8 cellular contexts compared by ENCODE assay signal in genomic region chr7:131513245-131514061, GRCh38. TPM values are rescaled to one million over a fixed set of nuclear protein-coding genes. Genes with fewer than 3 reads are reported as not detected.
DNase-seq lines count a peak whose midpoint lies in the region; ATAC-seq and TF ChIP-seq lines count a peak whose summit lies in the region.

No MANE protein-coding gene starts in this region.

- 40% methylated on average over 11 of the region's 11 CpGs for WGBS in hepatocyte (ENCODE audit: low lambda C conversion rate, missing lambda C conversion rate)
- WGBS in sigmoid colon, 2 donors, result 39 to 40% methylated on average over 11 of the region's 11 CpGs

- H4K20me1 ChIP-seq in hepatocyte (ENCODE audit: insufficient read depth, poor library complexity, severe bottlenecking), result no peaks in the 10 kb centered on the region

- peaks cover 17% of the 10 kb centered on the region for H3K4me1 Mint-ChIP-seq in T-helper 2 cell treated with Interferon-gamma antibody and Interleukin-4, amounts not matched to agents 5 μg/mL and 100 μg/mL, for 36 hours (ENCODE audit: low read depth)

- peak overlapping the region; percentile 58 for H3K27ac Mint-ChIP-seq in T-helper 2 cell treated with Interferon-gamma antibody and Interleukin-4, amounts not matched to agents 5 μg/mL and 100 μg/mL, for 36 hours

- peaks cover 7% of the 10 kb centered on the region for H3K79me2 ChIP-seq in hepatocyte

- DNase-seq in NCI-H1694 treated with DMSO at 0.1 percent for 48 hours (lab: John Stamatoyannopoulos, UW), result peak; percentile 76
- DNase-seq in T-helper 2 cell treated with Interferon-gamma antibody and Interleukin-4, amounts not matched to agents 5 μg/mL and 100 μg/mL, for 36 hours (ENCODE audit: low spot score), result peak; percentile 75
- DNase-seq in anterior cingulate cortex (lab: John Stamatoyannopoulos, UW), result peak in 54 of 58 donors; percentile 26 to 86 (median 69)
- DNase-seq in hepatocyte (ENCODE audit: low spot score), result peak; percentile 94
- peak; percentile 92 for DNase-seq in sigmoid colon

- ATAC-seq in GM18498 (IDR thresholded peaks at IDR 0.05; ENCODE audit: unreplicated experiment), result peak; percentile 96
- peak; percentile 94 for ATAC-seq in HG02884 (IDR thresholded peaks at IDR 0.05; ENCODE audit: unreplicated experiment)
- no peak for ATAC-seq in HG03097 (IDR thresholded peaks at IDR 0.05; ENCODE audit: low FRiP score, unreplicated experiment)

- no peaks in the 10 kb centered on the region for H3K9me3 Mint-ChIP-seq in T-helper 2 cell treated with Interferon-gamma antibody and Interleukin-4, amounts not matched to agents 5 μg/mL and 100 μg/mL, for 36 hours

- no peaks in the 10 kb centered on the region for H3K9me2 ChIP-seq in hepatocyte (replicated peaks; ENCODE audit: insufficient read depth)

- H3K4me3 ChIP-seq in hepatocyte (no peak overlapping the region), sigmoid colon (no peak overlapping the region)

- intact Hi-C loops in sigmoid colon (cut with DNase I), result no loop called here

- peaks cover 6% of the 10 kb centered on the region for H3K27me3 Mint-ChIP-seq in T-helper 2 cell treated with Interferon-gamma antibody and Interleukin-4, amounts not matched to agents 5 μg/mL and 100 μg/mL, for 36 hours (ENCODE audit: low read depth)

- H3K36me3 ChIP-seq in hepatocyte (replicated peaks; ENCODE audit: insufficient read depth, low read depth) (no peaks in the 10 kb centered on the region), sigmoid colon (no peaks in the 10 kb centered on the region)

- H3K4me3 Mint-ChIP-seq in T-helper 2 cell treated with Interferon-gamma antibody and Interleukin-4, amounts not matched to agents 5 μg/mL and 100 μg/mL, for 36 hours, result peak overlapping the region; percentile 42

- H3K36me3 Mint-ChIP-seq in T-helper 2 cell treated with Interferon-gamma antibody and Interleukin-4, amounts not matched to agents 5 μg/mL and 100 μg/mL, for 36 hours (ENCODE audit: low read depth), result no peaks in the 10 kb centered on the region

- peak; percentile 93 for TF ChIP-seq CTCF in hepatocyte (IDR thresholded peaks at IDR 0.05; ENCODE audit: poor library complexity)
- peak; percentile 78 to 92 (median 85) for TF ChIP-seq CTCF in sigmoid colon (IDR thresholded peaks at IDR 0.05)

- peak overlapping the region; percentile 48 for H3K27ac ChIP-seq in hepatocyte
- H3K27ac ChIP-seq in sigmoid colon, result peak overlapping the region in 3 of 4 donors; percentile 27 to 43 (median 37)

- no peak for TF ChIP-seq POLR2A in sigmoid colon (IDR thresholded peaks at IDR 0.05)

- no peak for TF ChIP-seq EP300 in sigmoid colon (IDR thresholded peaks at IDR 0.05)

- H2AFZ ChIP-seq in hepatocyte, result no peak overlapping the region

- no peaks in the 10 kb centered on the region for H3K27me3 ChIP-seq in hepatocyte
- H3K27me3 ChIP-seq in sigmoid colon, result no peaks in the 10 kb centered on the region

- H3K9me3 ChIP-seq in hepatocyte (ENCODE audit: low read depth) (no peaks in the 10 kb centered on the region), sigmoid colon (no peaks in the 10 kb centered on the region)

- no peaks in the 10 kb centered on the region for H3K4me1 ChIP-seq in hepatocyte (ENCODE audit: insufficient read depth)
- H3K4me1 ChIP-seq in sigmoid colon, result peaks cover 0 to 18% (median 11%) of the 10 kb centered on the region in 4 donors

- H3K4me2 ChIP-seq in hepatocyte, result peak overlapping the region; percentile 48

RNA-seq across cellular contexts. Expression of gene PODXL, which starts 43.0 kb away (rescaled TPM):
- total RNA-seq in hepatocyte, result 52.8 and 77.3 TPM in 2 replicates
- polyA plus RNA-seq in hepatocyte, result 84.1 and 99.2 TPM in 2 replicates
- 10 to 100 TPM; 15.8 to 23.2 (median 20.2) TPM for total RNA-seq in sigmoid colon
- 1 to 10 TPM; 1.2 to 8.8 (median 3.0) TPM for polyA plus RNA-seq in sigmoid colon
